ENCODE assay signal across 15 cellular contexts in genomic region chr4:158819942-158820786, GRCh38. TPM values are rescaled to one million over a fixed set of nuclear protein-coding genes. Genes with fewer than 3 reads are reported as not detected.
DNase-seq lines count a peak whose midpoint lies in the region; ATAC-seq, FAIRE-seq and TF ChIP-seq lines count a peak whose summit lies in the region.
"Had no signal": no experiment of that assay in that cellular context is flagged by ENCODE, and none has a peak within 500 bp of the region (broad histone marks: within the 10 kb centered on the region; RNA-seq: fewer than 3 reads in every experiment).

No MANE protein-coding gene starts in this region.

- peak overlapping the region; percentile 19 for H3K23ac ChIP-seq in H1 (ENCODE audit: insufficient read length)

- H3K79me2 ChIP-seq in KMS-11 (ENCODE audit: insufficient read depth, low read depth): peaks cover 19% of the 10 kb centered on the region; the same call in 1 of the 2 replicates
- no peaks in the 10 kb centered on the region for H3K79me2 ChIP-seq in H1 (ENCODE audit: control insufficient read depth in 1 of 2, insufficient read depth in 2 of 2, low read length in 2 of 2)
- H3K79me2 ChIP-seq in osteoblast (ENCODE audit: insufficient read depth, low read length): peaks cover 84% of the 10 kb centered on the region

- CTCF ChIA-PET in A549 (lab: Yijun Ruan, JAX): no interaction called here
- CTCF ChIA-PET in H1 (lab: Charles Lee; ENCODE audit: partially characterized antibody): interaction anchor here (0.6 kb wide), 1 partner anchor 8 kb away, joined by 3 read pairs; no protein-coding TSS in a partner anchor

- H2BK5ac ChIP-seq in H1 (ENCODE audit: low read depth, low read length): no peak overlapping the region

- H3K14ac ChIP-seq in H1 (ENCODE audit: insufficient read length): no peak overlapping the region

- POLR2A ChIA-PET in A549 (lab: Yijun Ruan, JAX): no interaction called here
- POLR2A ChIA-PET in H1 (lab: Charles Lee; ENCODE audit: partially characterized antibody): no interaction called here

- no peak overlapping the region for H2BK20ac ChIP-seq in H1 (ENCODE audit: low read length)

- intact Hi-C loops in posterior vena cava (cut with DNase I) (loop anchor here (5.0 to 10.0 kb wide), 2 partner anchors 33 to 45 kb away; no protein-coding TSS in a partner anchor), esophagus squamous epithelium (cut with DNase I) (no loop called here)

- no peak for FAIRE-seq in A549 (lab: Jason Lieb, UNC)
- FAIRE-seq in H1 (lab: Jason Lieb, UNC): no peak

- DNase-seq in A549 (ENCODE audit: low read depth in 1 of 2, low spot score in 1 of 2) (no peak), H1 (ENCODE audit: low read depth in 1 of 2, low spot score in 2 of 2) (no peak), osteoblast (ENCODE audit: insufficient read length, low spot score, missing footprints) (no peak), posterior vena cava (ENCODE audit: low spot score) (no peak), esophagus squamous epithelium (lab: John Stamatoyannopoulos, UW) (no peak)
- no peak for DNase-seq in NK-92 treated with Interleukin-12 subunit alpha and Interleukin-12 subunit beta, amount 100 ng/mL, for 24 hours (lab: John Stamatoyannopoulos, UW)
- DNase-seq: adrenal gland; BE2C; EL; glutamatergic neuron; H7; MV-4-11; stimulated activated CD4-positive, alpha-beta T cell treated with anti-CD3 and anti-CD28 coated beads, Interleukin-2, amount 100 ng/mL, for 48 hours had no signal

- H2AFZ ChIP-seq in KMS-11 (ENCODE audit: low read depth) (no peak overlapping the region), H1 (ENCODE audit: low read length) (no peak overlapping the region), osteoblast (ENCODE audit: low read length) (no peak overlapping the region)

- TF ChIP-seq EP300 in A549 (IDR thresholded peaks at IDR 0.05) (no peak), H1 (IDR thresholded peaks at IDR 0.05; ENCODE audit: borderline replicate concordance in 1 of 2, low read depth in 2 of 2, low read length in 2 of 2) (no peak)

- H3K27me3 ChIP-seq in KMS-11 (ENCODE audit: insufficient read depth, low read depth) (no peaks in the 10 kb centered on the region), H1 (replicated peaks in 1 of 4; ENCODE audit: control insufficient read depth in 3 of 4, extremely low read depth in 1 of 4, insufficient read depth in 3 of 4, low read length in 3 of 4) (no peaks in the 10 kb centered on the region), osteoblast (ENCODE audit: insufficient read depth, low read length) (no peaks in the 10 kb centered on the region), esophagus squamous epithelium (no peaks in the 10 kb centered on the region)
- H3K27me3 ChIP-seq: adrenal gland, BE2C had no signal

- H3K4me3 ChIP-seq in A549: no peak overlapping the region
- H3K4me3 ChIP-seq in KMS-11 (IDR thresholded peaks at IDR 0.05; ENCODE audit: insufficient read depth, low read depth, low read length): no peak overlapping the region
- no peak overlapping the region for H3K4me3 ChIP-seq in H1 (ENCODE audit: extremely low read depth in 1 of 4, insufficient read depth in 2 of 4, low read depth in 3 of 4, low read length in 4 of 4)
- H3K4me3 ChIP-seq in osteoblast (ENCODE audit: insufficient read depth, low read length): no peak overlapping the region
- H3K4me3 ChIP-seq in esophagus squamous epithelium: no peak overlapping the region
- H3K4me3 ChIP-seq: adrenal gland had no signal

- H3K27ac ChIP-seq in A549: no peak overlapping the region
- H3K27ac ChIP-seq in KMS-11: no peak overlapping the region
- no peak overlapping the region for H3K27ac ChIP-seq in H1 (ENCODE audit: low read depth, low read length)
- H3K27ac ChIP-seq in osteoblast (ENCODE audit: low read depth, low read length): peak overlapping the region; percentile 82
- peak overlapping the region in 1 of 4 donors; percentile 34 for H3K27ac ChIP-seq in esophagus squamous epithelium

- H4K20me1 ChIP-seq in KMS-11 (ENCODE audit: insufficient read depth): no peaks in the 10 kb centered on the region
- H4K20me1 ChIP-seq in H1 (replicated peaks in 1 of 2; ENCODE audit: control insufficient read depth in 1 of 2, insufficient read depth in 2 of 2, low read length in 2 of 2): no peaks in the 10 kb centered on the region
- no peaks in the 10 kb centered on the region for H4K20me1 ChIP-seq in osteoblast (ENCODE audit: insufficient read depth, low read length)

- no peak overlapping the region for H4K8ac ChIP-seq in H1 (ENCODE audit: extremely low read depth, insufficient read depth, low read length)

- no peak; a peak in 1 of 6 replicates for ATAC-seq in A549
- ATAC-seq in GM19351 (IDR thresholded peaks at IDR 0.05; ENCODE audit: unreplicated experiment): no peak

- H3K23me2 ChIP-seq in H1 (ENCODE audit: low read depth, low read length): no peaks in the 10 kb centered on the region

- H3K4me1 ChIP-seq in A549 (peaks cover 29% of the 10 kb centered on the region), KMS-11 (ENCODE audit: low read depth, poor library complexity, severe bottlenecking) (peaks cover 70% of the 10 kb centered on the region), H1 (replicated peaks in 1 of 4; ENCODE audit: control insufficient read depth in 3 of 4, insufficient read depth in 4 of 4, low read length in 3 of 4) (no peaks in the 10 kb centered on the region), osteoblast (ENCODE audit: insufficient read depth, low read length) (peaks cover 53% of the 10 kb centered on the region), esophagus squamous epithelium (peaks cover 0 to 57% (median 31%) of the 10 kb centered on the region in 3 donors)

- no peak overlapping the region for H3K18ac ChIP-seq in H1 (ENCODE audit: extremely low read depth, low read length)

- H3K9ac ChIP-seq in KMS-11 (no peak overlapping the region), H1 (replicated peaks in 1 of 4; ENCODE audit: extremely low read depth in 1 of 4, low read depth in 3 of 4, low read length in 3 of 4) (no peak overlapping the region)

- TF ChIP-seq RAD21 in A549 (conservative IDR thresholded peaks at IDR 0.05 in 1 of 2, IDR thresholded peaks at IDR 0.05 in 1 of 2) (no peak), H1 (IDR thresholded peaks at IDR 0.05 in 1 of 2, conservative IDR thresholded peaks at IDR 0.05 in 1 of 2; ENCODE audit: low read depth in 2 of 2, low read length in 2 of 2) (no peak)

- TF ChIP-seq POLR2A in A549 (IDR thresholded peaks at IDR 0.05; ENCODE audit: low read length) (no peak), H1 (IDR thresholded peaks at IDR 0.05; ENCODE audit: control extremely low read depth in 1 of 2, low read depth in 2 of 2, low read length in 2 of 2) (no peak), esophagus squamous epithelium (IDR thresholded peaks at IDR 0.05) (no peak)

- H3K9me3 ChIP-seq in A549 (no peaks in the 10 kb centered on the region), H1 (ENCODE audit: insufficient read depth in 2 of 2, low read depth in 1 of 2, low read length in 1 of 2) (peaks cover 0 to 3% of the 10 kb centered on the region in 2 experiments; a peak in 1 of 4 replicates), osteoblast (ENCODE audit: low read depth, low read length) (no peaks in the 10 kb centered on the region), esophagus squamous epithelium (no peaks in the 10 kb centered on the region)
- H3K9me3 ChIP-seq: adrenal gland, BE2C had no signal

- 0 out of 2 replicates have a peak, but pooled peaks cover 2% of the 10 kb centered on the region for H3K79me1 ChIP-seq in H1 (ENCODE audit: low read depth, low read length)

- no peak overlapping the region for H2BK15ac ChIP-seq in H1 (ENCODE audit: low read length)

- no peaks in the 10 kb centered on the region for H3K36me3 ChIP-seq in KMS-11 (ENCODE audit: insufficient read depth)
- H3K36me3 ChIP-seq in H1 (ENCODE audit: control insufficient read depth in 2 of 4, insufficient read depth in 4 of 4, low read length in 3 of 4): no peaks in the 10 kb centered on the region
- no peaks in the 10 kb centered on the region for H3K36me3 ChIP-seq in osteoblast (ENCODE audit: insufficient read depth, low read length)
- no peaks in the 10 kb centered on the region for H3K36me3 ChIP-seq in esophagus squamous epithelium
- H3K36me3 ChIP-seq: adrenal gland, BE2C had no signal

- peak overlapping the region; percentile 55 for H3K4me2 ChIP-seq in A549
- peak overlapping the region; percentile 8; the same call in 1 of the 2 replicates for H3K4me2 ChIP-seq in KMS-11
- H3K4me2 ChIP-seq in H1 (ENCODE audit: insufficient read depth in 1 of 2, low read depth in 2 of 2, low read length in 2 of 2): no peak overlapping the region
- no peak overlapping the region for H3K4me2 ChIP-seq in osteoblast (ENCODE audit: insufficient read depth, low read length)

- WGBS in A549 (ENCODE audit: missing lambda C conversion rate): 40% methylated on average over 2 of the region's 2 CpGs
- 84 to 100% methylated on average over 1 to 2 of the region's 2 CpGs for WGBS in H1 (ENCODE audit: extremely low coverage in 1 of 2, insufficient coverage in 1 of 2, insufficient read length in 1 of 2, insufficient replicate concordance in 2 of 2, low coverage in 1 of 2, low lambda C conversion rate in 2 of 2, missing lambda C conversion rate in 1 of 2), 2 experiments
- 51 to 55% methylated on average over 2 of the region's 2 CpGs for WGBS in esophagus squamous epithelium, 2 donors

- H3K56ac ChIP-seq in H1 (replicated peaks; ENCODE audit: insufficient read length, low read depth, low read length): no peak overlapping the region

- H4K5ac ChIP-seq in H1 (ENCODE audit: insufficient read length, low read depth, low read length): no peak overlapping the region

- no peak for TF ChIP-seq CTCF in A549 (IDR thresholded peaks at IDR 0.05)
- no peak for TF ChIP-seq CTCF in KMS-11 (conservative IDR thresholded peaks at IDR 0.05; ENCODE audit: low read depth, low read length)
- TF ChIP-seq CTCF in H1 (IDR thresholded peaks at IDR 0.05; ENCODE audit: control extremely low read depth in 1 of 3, insufficient read depth in 1 of 3, low read depth in 1 of 3, low read length in 3 of 3): no peak
- no peak for TF ChIP-seq CTCF in osteoblast (IDR thresholded peaks at IDR 0.05; ENCODE audit: extremely low read depth, low read depth, low read length)
- TF ChIP-seq CTCF in esophagus squamous epithelium (IDR thresholded peaks at IDR 0.05): no peak

- no peak overlapping the region for H2BK12ac ChIP-seq in H1 (ENCODE audit: low read depth, low read length)

- no peak overlapping the region for H3K4ac ChIP-seq in H1 (replicated peaks; ENCODE audit: insufficient read length, low read depth, low read length)

- H2AK5ac ChIP-seq in H1 (ENCODE audit: low read depth, low read length): no peak overlapping the region

- H2BK120ac ChIP-seq in H1 (replicated peaks; ENCODE audit: low read depth, low read length): no peak overlapping the region

- no peak overlapping the region for H4K91ac ChIP-seq in H1 (replicated peaks; ENCODE audit: insufficient read length, low read length)

RNA-seq across cellular contexts. Expression of gene FNIP2, which starts 51.3 kb away (rescaled TPM):
- 2.5 and 4.6 TPM in 2 replicates for polyA plus RNA-seq in A549 (2011; rRNA removed)
- 0.75 and 0.96 TPM in 2 replicates for polyA plus RNA-seq in A549 (2012; cell fraction: cytosol; rRNA removed)
- polyA plus RNA-seq in A549 (2012; cell fraction: nucleus; rRNA removed): 0.58 and 0.69 TPM in 2 replicates
- 1.8 to 2.3 TPM (median 2.0 TPM) in 3 replicates for polyA plus RNA-seq in A549 (2017; fragmentation: RNase III; extraction: RNeasy Plus Mini Kit Qiagen cat#74134 plus additional on column Dnase treatment)
- polyA minus RNA-seq in A549 (2011; rRNA and poly(A)+ RNA removed): 6.0 and 9.5 TPM in 2 replicates
- 13.0 and 13.4 TPM in 2 replicates for total RNA-seq in H1 (2021; fragmentation: NEBNext Ultra II Directional; extraction: Animal tissue kit (Norgen Biotek cat#: 25700))
- polyA plus RNA-seq in H1 (2011; rRNA removed): 3.6 and 4.0 TPM in 2 replicates
- polyA plus RNA-seq in H1 (2011; cell fraction: cytosol; rRNA removed): 5.6 TPM
- 5.7 TPM for polyA plus RNA-seq in H1 (2011; cell fraction: nucleus; rRNA removed)
- polyA plus RNA-seq in H1 (2012, experiment 1 of 2): 4.8 to 7.7 TPM (median 5.7 TPM) in 4 replicates
- polyA plus RNA-seq in H1 (2012, experiment 2 of 2): 0.29 TPM
- 4.6 TPM for polyA plus RNA-seq in H1 (2013, experiment 1 of 2)
- 5.3 TPM for polyA plus RNA-seq in H1 (2013, experiment 2 of 2)
- 19.4 and 25.2 TPM in 2 replicates for polyA minus RNA-seq in H1 (2011; rRNA and poly(A)+ RNA removed)
- 7.5 TPM for polyA minus RNA-seq in H1 (2011; cell fraction: cytosol; rRNA and poly(A)+ RNA removed)
- 21.7 TPM for polyA minus RNA-seq in H1 (2011; cell fraction: nucleus; rRNA and poly(A)+ RNA removed)
- 73.4 and 78.9 TPM in 2 replicates for total RNA-seq in osteoblast
- total RNA-seq in posterior vena cava: 10 to 100 TPM; 37.9 to 93.0 TPM
- total RNA-seq in esophagus squamous epithelium: 10 to 100 TPM in 3 of 4 donors, 1 to 10 TPM in 1; 6.0 to 28.8 (median 12.4) TPM

Comparison
In these comparisons a context has a peak if more than half of its experiments do, and no peak if none do; other contexts are left out.
1. H3K4me2 ChIP-seq: peak in A549 (single experiment) and KMS-11 (single experiment); none in H1 (0 of 2) and osteoblast (single experiment).